ENCODE assay signal across 15 cellular contexts in genomic region chr7:35257251-35258124, GRCh38. TPM values are rescaled to one million over a fixed set of nuclear protein-coding genes. Genes with fewer than 3 reads are reported as not detected.
DNase-seq lines count a peak whose midpoint lies in the region; FAIRE-seq and TF ChIP-seq lines count a peak whose summit lies in the region.
"Had no signal": no experiment of that assay in that cellular context is flagged by ENCODE, and none has a peak within 500 bp of the region (broad histone marks: within the 10 kb centered on the region; RNA-seq: fewer than 3 reads in every experiment).

No MANE protein-coding gene starts in this region.

- no peak for TF ChIP-seq POLR2A in esophagus squamous epithelium (IDR thresholded peaks at IDR 0.05)

- peaks cover 99% of the 10 kb centered on the region for H3K27me3 ChIP-seq in H7 (ENCODE audit: control insufficient read depth, insufficient read depth, low read length)
- H3K27me3 ChIP-seq in cardiac muscle cell = peaks cover 55% of the 10 kb centered on the region
- H3K27me3 ChIP-seq in esophagus squamous epithelium = peaks cover 16 to 100% (median 35%) of the 10 kb centered on the region in 4 donors

- peaks cover 13% of the 10 kb centered on the region for H3K4me1 ChIP-seq in cardiac muscle cell (ENCODE audit: low read depth)
- peaks cover 0 to 52% (median 8%) of the 10 kb centered on the region in 3 donors for H3K4me1 ChIP-seq in esophagus squamous epithelium
- H3K4me1 ChIP-seq: foreskin keratinocyte had no signal

- peaks cover 98% of the 10 kb centered on the region for H3K27me3 Mint-ChIP-seq in neural crest cell (ENCODE audit: low read depth)

- no peaks in the 10 kb centered on the region for H3K9me3 Mint-ChIP-seq in neural crest cell

- peak overlapping the region; percentile 95 for H3K27ac ChIP-seq in cardiac muscle cell
- H3K27ac ChIP-seq in esophagus squamous epithelium = no peak overlapping the region
- H3K27ac ChIP-seq: colonic mucosa, foreskin keratinocyte, lower lobe of right lung had no signal

- H3K36me3 ChIP-seq in H7 (replicated peaks; ENCODE audit: control insufficient read depth, insufficient read depth, low read length) (no peaks in the 10 kb centered on the region), cardiac muscle cell (no peaks in the 10 kb centered on the region), esophagus squamous epithelium (no peaks in the 10 kb centered on the region)
- H3K36me3 ChIP-seq: colonic mucosa, lower lobe of right lung had no signal

- H3K4me3 Mint-ChIP-seq in neural crest cell = peak overlapping the region; percentile 54

- H3K36me3 Mint-ChIP-seq in neural crest cell (ENCODE audit: low read depth) = no peaks in the 10 kb centered on the region

- WGBS in esophagus squamous epithelium, 2 donors = 4 to 7% methylated on average over 6 to 31 of the region's 69 CpGs

- H3K9me3 ChIP-seq in cardiac muscle cell (ENCODE audit: low read depth) = no peaks in the 10 kb centered on the region
- peaks cover 0 to 10% (median 0%) of the 10 kb centered on the region in 3 donors for H3K9me3 ChIP-seq in esophagus squamous epithelium
- H3K9me3 ChIP-seq: colonic mucosa, lower lobe of right lung had no signal

- DNase-seq in H7 (peak; percentile 78), NCI-H1092 (lab: John Stamatoyannopoulos, UW) (peak; percentile 64), cardiac muscle cell (ENCODE audit: low read depth in 1 of 2, low spot score in 1 of 2) (peak; percentile 60 to 72), neural crest cell (ENCODE audit: low read depth, low spot score) (peak; percentile 17), esophagus squamous epithelium (lab: John Stamatoyannopoulos, UW) (no peak), RCC 7860 (ENCODE audit: low spot score) (no peak), T1000 (lab: John Stamatoyannopoulos, UW) (no peak)
- DNase-seq: activated CD4-positive, alpha-beta T cell treated with anti-CD3 and anti-CD28 coated beads for 4 hours; activated naive CD4-positive, alpha-beta T cell treated with anti-CD3 and anti-CD28 coated beads, Interleukin-2, amount 50 U/mL, for 16 hours; colonic mucosa; foreskin keratinocyte; lower lobe of right lung; NCI-H1694 had no signal

- intact Hi-C loops in esophagus squamous epithelium (cut with DNase I) = no loop called here

- H3K4me3 ChIP-seq in H7 (ENCODE audit: insufficient read depth, low read depth, low read length) = peak overlapping the region; percentile 37
- H3K4me3 ChIP-seq in cardiac muscle cell = peak overlapping the region; percentile 86
- H3K4me3 ChIP-seq in esophagus squamous epithelium = peak overlapping the region in 2 of 4 donors; percentile 3 to 9
- H3K4me3 ChIP-seq: colonic mucosa, lower lobe of right lung had no signal

- no peak for FAIRE-seq in RCC 7860 (lab: Jason Lieb, UNC)

- H3K27ac Mint-ChIP-seq in neural crest cell (ENCODE audit: unreplicated experiment) = no peak overlapping the region

- peaks cover 22% of the 10 kb centered on the region for H3K4me1 Mint-ChIP-seq in neural crest cell

- TF ChIP-seq CTCF in cardiac muscle cell (IDR thresholded peaks at IDR 0.05; ENCODE audit: low read depth, low read length) (no peak), neural crest cell (conservative IDR thresholded peaks at IDR 0.05) (no peak), esophagus squamous epithelium (IDR thresholded peaks at IDR 0.05) (no peak)

RNA-seq across cellular contexts. Expression of gene TBX20, which starts 3.6 kb away (rescaled TPM):
- total RNA-seq in H7 (2014; rRNA removed; shearing (Covaris generic)) = 0.30 and 0.69 TPM in 2 replicates
- 240 and 482 TPM in 2 replicates for total RNA-seq in cardiac muscle cell
- polyA plus RNA-seq in cardiac muscle cell = 25.0 and 40.1 TPM in 2 replicates
- 4.6 and 5.5 TPM in 2 replicates for total RNA-seq in neural crest cell
- not detected for total RNA-seq in esophagus squamous epithelium
- total RNA-seq: foreskin keratinocyte, posterior vena cava, temporal lobe had no signal
- polyA plus RNA-seq: foreskin keratinocyte had no signal

Comparison
In these comparisons a context has a peak if more than half of its experiments do, and no peak if none do; other contexts are left out.
1. DNase-seq: peak in H7 (single experiment), NCI-H1092 (single experiment), cardiac muscle cell (2 of 2) and neural crest cell (single experiment); none in esophagus squamous epithelium (single experiment), RCC 7860 (single experiment) and T1000 (single experiment).
2. RNA of gene TBX20, which starts 3.6 kb away (total RNA-seq): 240 to 482 TPM in cardiac muscle cell; 4.6 to 5.5 TPM in neural crest cell, 0.30 to 0.69 TPM in H7 and not detected in esophagus squamous epithelium; every median in the first group is over 10 times any median in the second.